Comparison of ENCODE assay signal across 21 cellular contexts in the genomic region with DNA sequence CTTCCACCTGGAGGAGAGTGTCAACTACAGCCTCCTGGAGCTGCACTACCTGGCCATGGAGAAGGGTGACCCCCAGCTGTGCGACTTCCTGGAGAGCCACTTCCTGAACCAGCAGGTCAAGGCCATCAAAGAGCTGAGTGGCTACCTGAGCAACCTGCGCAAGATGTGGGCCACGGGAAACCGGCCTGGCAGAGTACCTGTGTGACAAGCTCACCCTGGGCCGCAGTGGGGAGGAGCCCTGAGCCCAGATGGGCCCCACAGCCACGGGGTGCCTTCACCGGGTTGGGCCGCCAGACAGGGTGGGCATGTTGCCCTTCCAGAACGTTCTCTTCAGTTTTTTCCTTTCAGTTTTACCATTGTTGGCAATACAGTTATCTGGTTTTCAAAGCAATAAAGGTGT. TPM values are rescaled to one million over a fixed set of nuclear protein-coding genes. Genes with fewer than 3 reads are reported as not detected.
A peak's percentile ranks its signal among the peaks of the same experiment; 100 is the strongest.
DNase-seq lines count a peak whose midpoint lies in the region; FAIRE-seq and TF ChIP-seq lines count a peak whose summit lies in the region.
"Had no signal": no experiment of that assay in that cellular context is flagged by ENCODE, and none has a peak within 500 bp of the region (broad histone marks: within the 10 kb centered on the region; RNA-seq: fewer than 3 reads in every experiment).

No MANE protein-coding gene starts in this region.

- H3K18ac ChIP-seq in H9 (ENCODE audit: insufficient read length, low read depth, low read length), result no peak overlapping the region

- no peak overlapping the region for H3K23ac ChIP-seq in H9 (ENCODE audit: insufficient read length, low read depth, low read length)

- no peak overlapping the region for H3K27ac Mint-ChIP-seq in H9
- peak overlapping the region; percentile 83 for H3K27ac Mint-ChIP-seq in neural crest cell (ENCODE audit: unreplicated experiment)
- H3K27ac Mint-ChIP-seq: B cell; CD4-positive, CD25-positive, alpha-beta regulatory T cell; CD8-positive, alpha-beta T cell had no signal

- H2BK15ac ChIP-seq in H9 (ENCODE audit: low read depth, low read length), result no peak overlapping the region

- TF ChIP-seq CTCF in H9 (conservative IDR thresholded peaks at IDR 0.05) (no peak), neural crest cell (conservative IDR thresholded peaks at IDR 0.05) (no peak)

- no peak overlapping the region for H3K27ac ChIP-seq in H9 (ENCODE audit: insufficient read length, low read depth, low read length)
- H3K27ac ChIP-seq: 22Rv1, BLaER1, C4-2B had no signal

- no peaks in the 10 kb centered on the region for H4K20me1 ChIP-seq in H9 (ENCODE audit: control insufficient read depth, insufficient read depth, insufficient read length)
- H4K20me1 ChIP-seq: BLaER1 had no signal

- H2AFZ ChIP-seq in H9 (ENCODE audit: low read length), result no peak overlapping the region

- peaks cover 3 to 44% of the 10 kb centered on the region in 2 experiments; a peak in 4 of 5 replicates for H3K9me3 Mint-ChIP-seq in H9
- no peaks in the 10 kb centered on the region for H3K9me3 Mint-ChIP-seq in neural crest cell
- H3K9me3 Mint-ChIP-seq: CD8-positive, alpha-beta T cell had no signal

- no peak overlapping the region for H3T11ph ChIP-seq in H9 (ENCODE audit: low read length)

- no peaks in the 10 kb centered on the region for H3K79me2 ChIP-seq in H9 (ENCODE audit: insufficient read depth, low read length)

- no peak overlapping the region for H3K14ac ChIP-seq in H9 (ENCODE audit: insufficient read depth, low read length)

- H2AK5ac ChIP-seq in H9 (ENCODE audit: insufficient read length, low read length), result no peak overlapping the region

- no peak overlapping the region for H4K91ac ChIP-seq in H9 (ENCODE audit: insufficient read length, low read depth, low read length)

- no peaks in the 10 kb centered on the region for H3K27me3 ChIP-seq in H9 (ENCODE audit: insufficient read depth, low read length)

- no peak overlapping the region for H4K5ac ChIP-seq in H9 (ENCODE audit: insufficient read length, low read depth, low read length)

- H3K4me2 ChIP-seq in H9 (ENCODE audit: insufficient read depth, insufficient read length, low read length), result no peak overlapping the region
- H3K4me2 ChIP-seq: BLaER1 had no signal

- no peak overlapping the region for H2BK20ac ChIP-seq in H9 (ENCODE audit: low read depth, low read length, poor library complexity, severe bottlenecking)

- no peak overlapping the region for H2BK5ac ChIP-seq in H9 (ENCODE audit: insufficient read length, low read length)

- H3K27me3 Mint-ChIP-seq in H9 (ENCODE audit: low read depth), result no peaks in the 10 kb centered on the region; the same call in 1 of the 2 replicates
- no peaks in the 10 kb centered on the region for H3K27me3 Mint-ChIP-seq in neural crest cell (ENCODE audit: low read depth)
- H3K27me3 Mint-ChIP-seq: B cell; CD4-positive, CD25-positive, alpha-beta regulatory T cell had no signal

- no peaks in the 10 kb centered on the region for H3K79me1 ChIP-seq in H9 (ENCODE audit: insufficient read depth, low read depth, low read length, poor library complexity, severe bottlenecking)

- H3K4me1 Mint-ChIP-seq in H9, result 0 out of 4 replicates have a peak, but pooled peaks cover 0 to 2% of the 10 kb centered on the region in 2 experiments
- H3K4me1 Mint-ChIP-seq in neural crest cell, result no peaks in the 10 kb centered on the region
- H3K4me1 Mint-ChIP-seq: B cell; CD4-positive, CD25-positive, alpha-beta regulatory T cell had no signal

- no peaks in the 10 kb centered on the region for H3K4me1 ChIP-seq in H9 (ENCODE audit: insufficient read depth, low read length)
- H3K4me1 ChIP-seq: BLaER1, Caco-2 had no signal

- H3K56ac ChIP-seq in H9 (ENCODE audit: insufficient read length, low read depth, low read length), result no peak overlapping the region

- DNase-seq in DMS53 (lab: John Stamatoyannopoulos, UW) (peak; percentile 1), DMS53 treated with DMSO at 0.1 percent for 48 hours (lab: John Stamatoyannopoulos, UW; ENCODE audit: unreplicated experiment) (no peak), H9 (peak; percentile 28), neural crest cell (ENCODE audit: low read depth, low spot score) (no peak), RCC 7860 (ENCODE audit: low spot score) (no peak), G401 (ENCODE audit: low spot score) (no peak)
- DNase-seq: Caco-2; CD4-positive, CD25-positive, alpha-beta regulatory T cell; CD8-positive, alpha-beta T cell; DMS153; DMS79 treated with DMSO at 0.1 percent for 48 hours; GOT3 had no signal

- H3K4me3 Mint-ChIP-seq in H9 (no peak overlapping the region), neural crest cell (no peak overlapping the region)
- H3K4me3 Mint-ChIP-seq: B cell; CD4-positive, CD25-positive, alpha-beta regulatory T cell; CD8-positive, alpha-beta T cell had no signal

- H3K36me3 Mint-ChIP-seq in H9 (ENCODE audit: insufficient read depth in 1 of 3, low read depth in 3 of 3), result no peaks in the 10 kb centered on the region; a peak in 3 of 7 replicates
- no peaks in the 10 kb centered on the region for H3K36me3 Mint-ChIP-seq in neural crest cell (ENCODE audit: low read depth)
- H3K36me3 Mint-ChIP-seq: CD4-positive, CD25-positive, alpha-beta regulatory T cell; CD8-positive, alpha-beta T cell had no signal

- no CpG with 5 or more reads among the region's 9 CpGs for WGBS in H9 (ENCODE audit: extremely low coverage, insufficient read length, low lambda C conversion rate)

- H3K9me3 ChIP-seq in H9 (ENCODE audit: control insufficient read depth, low read depth, low read length), result no peaks in the 10 kb centered on the region
- H3K9me3 ChIP-seq: BLaER1, Caco-2 had no signal

- H3K4ac ChIP-seq in H9 (ENCODE audit: low read depth, low read length), result no peak overlapping the region

- no peak overlapping the region for H2BK12ac ChIP-seq in H9 (ENCODE audit: insufficient read length, low read depth, low read length)

- no peak overlapping the region for H2BK120ac ChIP-seq in H9 (ENCODE audit: low read depth, low read length, poor library complexity, severe bottlenecking)

- in situ Hi-C loops in G401 (cut with HindIII; ENCODE audit: low sequenced_read_pairs), result no loop called here

- no peak for FAIRE-seq in RCC 7860 (lab: Jason Lieb, UNC)
- FAIRE-seq: A204.1, G401.6, GM12892, H54 had no signal

- no peak overlapping the region for H4K8ac ChIP-seq in H9 (replicated peaks; ENCODE audit: insufficient read length, low read depth, low read length)

- H3K23me2 ChIP-seq in H9 (ENCODE audit: insufficient read length, low read depth, low read length, poor library complexity, severe bottlenecking), result no peaks in the 10 kb centered on the region

- no peak overlapping the region for H3K9ac ChIP-seq in H9 (ENCODE audit: extremely low read depth, insufficient read length, low read length)
- H3K9ac ChIP-seq: BLaER1 had no signal

RNA-seq across cellular contexts. Expression of gene FAM47A, which starts 15.2 kb away (rescaled TPM):
- not detected in 2 replicates for total RNA-seq in H9 (2021)
- not detected in 2 replicates for total RNA-seq in neural crest cell
- total RNA-seq in G401 (2014; rRNA removed; shearing (Covaris generic)), result not detected in 2 replicates
- total RNA-seq: B cell; Caco-2; CD4-positive, CD25-positive, alpha-beta regulatory T cell; CD8-positive, alpha-beta T cell; Daoy had no signal

Comparison
In these comparisons a context has a peak if more than half of its experiments do, and no peak if none do; other contexts are left out.
1. DNase-seq: peak in DMS53 (single experiment) and H9 (single experiment); none in DMS53 treated with DMSO at 0.1 percent for 48 hours (single experiment), neural crest cell (single experiment), RCC 7860 (single experiment) and G401 (single experiment).